ENCODE assay signal across 1 cellular context in the genomic region with DNA sequence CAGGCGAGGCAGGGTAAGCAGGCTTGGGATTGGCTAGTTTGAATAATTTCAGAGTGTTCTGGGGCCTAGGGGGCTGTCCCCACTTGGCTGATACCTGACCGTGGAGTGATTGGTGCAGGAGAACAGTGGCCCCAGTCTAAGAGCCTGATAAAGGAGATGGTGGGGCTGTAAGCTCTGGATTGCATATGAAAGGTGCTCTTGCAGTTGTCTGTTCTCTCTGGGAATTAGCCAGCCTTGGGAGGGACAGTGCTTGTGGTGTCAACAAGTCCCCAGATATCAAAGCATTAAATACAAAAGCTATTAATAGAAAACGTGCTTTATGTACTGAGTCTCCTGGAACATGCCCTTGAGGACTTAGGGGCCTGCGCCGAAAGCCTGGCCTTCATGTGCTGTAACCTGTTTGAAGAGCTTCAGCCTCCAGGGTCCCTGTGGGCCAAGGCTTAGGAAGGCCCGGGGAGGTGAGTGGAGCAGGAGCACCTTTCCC.
TF ChIP-seq lines count a peak whose summit lies in the region.

No MANE protein-coding gene starts in this region.

TF ChIP-seq in GM23338, 12 proteins besides CTCF, POLR2A, EP300 and RAD21 (continued from another document):
- TF ChIP-seq ZNF462 (CRISPR knock-in tag; IDR thresholded peaks at IDR 0.05), result no peak
- TF ChIP-seq, protein P1, sequence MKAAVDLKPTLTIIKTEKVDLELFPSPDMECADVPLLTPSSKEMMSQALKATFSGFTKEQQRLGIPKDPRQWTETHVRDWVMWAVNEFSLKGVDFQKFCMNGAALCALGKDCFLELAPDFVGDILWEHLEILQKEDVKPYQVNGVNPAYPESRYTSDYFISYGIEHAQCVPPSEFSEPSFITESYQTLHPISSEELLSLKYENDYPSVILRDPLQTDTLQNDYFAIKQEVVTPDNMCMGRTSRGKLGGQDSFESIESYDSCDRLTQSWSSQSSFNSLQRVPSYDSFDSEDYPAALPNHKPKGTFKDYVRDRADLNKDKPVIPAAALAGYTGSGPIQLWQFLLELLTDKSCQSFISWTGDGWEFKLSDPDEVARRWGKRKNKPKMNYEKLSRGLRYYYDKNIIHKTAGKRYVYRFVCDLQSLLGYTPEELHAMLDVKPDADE (IDR thresholded peaks at IDR 0.05), result no peak
- TF ChIP-seq, protein P2, sequence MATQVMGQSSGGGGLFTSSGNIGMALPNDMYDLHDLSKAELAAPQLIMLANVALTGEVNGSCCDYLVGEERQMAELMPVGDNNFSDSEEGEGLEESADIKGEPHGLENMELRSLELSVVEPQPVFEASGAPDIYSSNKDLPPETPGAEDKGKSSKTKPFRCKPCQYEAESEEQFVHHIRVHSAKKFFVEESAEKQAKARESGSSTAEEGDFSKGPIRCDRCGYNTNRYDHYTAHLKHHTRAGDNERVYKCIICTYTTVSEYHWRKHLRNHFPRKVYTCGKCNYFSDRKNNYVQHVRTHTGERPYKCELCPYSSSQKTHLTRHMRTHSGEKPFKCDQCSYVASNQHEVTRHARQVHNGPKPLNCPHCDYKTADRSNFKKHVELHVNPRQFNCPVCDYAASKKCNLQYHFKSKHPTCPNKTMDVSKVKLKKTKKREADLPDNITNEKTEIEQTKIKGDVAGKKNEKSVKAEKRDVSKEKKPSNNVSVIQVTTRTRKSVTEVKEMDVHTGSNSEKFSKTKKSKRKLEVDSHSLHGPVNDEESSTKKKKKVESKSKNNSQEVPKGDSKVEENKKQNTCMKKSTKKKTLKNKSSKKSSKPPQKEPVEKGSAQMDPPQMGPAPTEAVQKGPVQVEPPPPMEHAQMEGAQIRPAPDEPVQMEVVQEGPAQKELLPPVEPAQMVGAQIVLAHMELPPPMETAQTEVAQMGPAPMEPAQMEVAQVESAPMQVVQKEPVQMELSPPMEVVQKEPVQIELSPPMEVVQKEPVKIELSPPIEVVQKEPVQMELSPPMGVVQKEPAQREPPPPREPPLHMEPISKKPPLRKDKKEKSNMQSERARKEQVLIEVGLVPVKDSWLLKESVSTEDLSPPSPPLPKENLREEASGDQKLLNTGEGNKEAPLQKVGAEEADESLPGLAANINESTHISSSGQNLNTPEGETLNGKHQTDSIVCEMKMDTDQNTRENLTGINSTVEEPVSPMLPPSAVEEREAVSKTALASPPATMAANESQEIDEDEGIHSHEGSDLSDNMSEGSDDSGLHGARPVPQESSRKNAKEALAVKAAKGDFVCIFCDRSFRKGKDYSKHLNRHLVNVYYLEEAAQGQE (IDR thresholded peaks at IDR 0.05; ENCODE audit: unreplicated experiment), result no peak
- no peak for TF ChIP-seq NANOG (IDR thresholded peaks at IDR 0.05; ENCODE audit: borderline replicate concordance)
- TF ChIP-seq STAT1 (IDR thresholded peaks at IDR 0.05; ENCODE audit: unreplicated experiment), result no peak
- TF ChIP-seq JUNB (IDR thresholded peaks at IDR 0.05; ENCODE audit: unreplicated experiment), result no peak
- no peak for TF ChIP-seq EZH2 (IDR thresholded peaks at IDR 0.05; ENCODE audit: low read depth, unreplicated experiment)
